20 cellular contexts compared by ENCODE assay signal in the genomic region with DNA sequence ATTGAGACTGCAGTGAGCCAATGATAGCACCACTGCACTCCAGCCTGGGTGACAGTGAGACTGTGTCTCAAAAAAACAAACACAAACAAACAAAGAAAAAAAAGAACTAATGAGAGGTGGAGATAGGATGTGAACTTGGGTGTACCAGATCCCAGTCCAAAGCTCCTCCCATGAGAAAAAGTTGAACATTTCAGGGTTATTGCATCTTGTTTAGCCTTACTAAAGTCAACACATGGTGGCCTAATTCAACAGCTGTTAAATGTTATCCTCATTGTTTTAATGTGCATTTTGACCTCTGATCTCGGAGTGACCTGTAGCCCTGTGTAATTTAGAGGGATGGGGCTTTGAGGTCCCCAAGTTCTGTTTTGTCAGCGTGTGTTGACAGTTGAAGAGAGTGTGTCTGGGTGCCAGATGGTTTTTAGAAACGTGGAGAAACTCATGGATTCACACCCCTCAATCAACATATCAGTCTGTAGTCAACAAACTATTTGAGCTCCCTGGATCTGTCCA. TPM values are rescaled to one million over a fixed set of nuclear protein-coding genes. Genes with fewer than 3 reads are reported as not detected.
DNase-seq lines count a peak whose midpoint lies in the region; ATAC-seq, FAIRE-seq and TF ChIP-seq lines count a peak whose summit lies in the region.
"Had no signal": no experiment of that assay in that cellular context is flagged by ENCODE, and none has a peak within 500 bp of the region (broad histone marks: within the 10 kb centered on the region; RNA-seq: fewer than 3 reads in every experiment).

No MANE protein-coding gene starts in this region.

- peaks cover 16 to 19% of the 10 kb centered on the region in 2 experiments for H3K4me1 ChIP-seq in HCT116 (ENCODE audit: control insufficient read depth in 1 of 2, insufficient read depth in 2 of 2, low read length in 2 of 2)
- peaks cover 14% of the 10 kb centered on the region for H3K4me1 ChIP-seq in astrocyte (ENCODE audit: insufficient read depth, low read length)
- H3K4me1 ChIP-seq in breast epithelium = peaks cover 0 to 11% of the 10 kb centered on the region in 2 donors

- CTCF ChIA-PET in HCT116 (lab: Charles Lee) = no interaction called here

- H3K36me3 ChIP-seq in HCT116 (ENCODE audit: control insufficient read depth in 1 of 2, insufficient read depth in 2 of 2, low read length in 2 of 2) = no peaks in the 10 kb centered on the region
- H3K36me3 ChIP-seq in astrocyte (ENCODE audit: insufficient read depth, low read length) = no peaks in the 10 kb centered on the region
- no peaks in the 10 kb centered on the region for H3K36me3 ChIP-seq in breast epithelium
- H3K36me3 ChIP-seq: SJSA1 had no signal

- H3K4me3 ChIP-seq in HCT116 (replicated peaks in 1 of 2; ENCODE audit: low read depth in 1 of 2, low read length in 2 of 2) = no peak overlapping the region
- no peak overlapping the region for H3K4me3 ChIP-seq in astrocyte (ENCODE audit: insufficient read depth, low read depth, low read length)
- no peak overlapping the region for H3K4me3 ChIP-seq in breast epithelium
- H3K4me3 ChIP-seq: ascending aorta, SJSA1 had no signal

- no peak for TF ChIP-seq CTCF in HCT116 (IDR thresholded peaks at IDR 0.05 in 2 of 3, conservative IDR thresholded peaks at IDR 0.05 in 1 of 3; ENCODE audit: borderline replicate concordance in 1 of 3, insufficient read depth in 1 of 3, low read depth in 2 of 3, low read length in 2 of 3)
- TF ChIP-seq CTCF in astrocyte (IDR thresholded peaks at IDR 0.05; ENCODE audit: insufficient read depth, low read depth, low read length) = no peak
- TF ChIP-seq CTCF in breast epithelium (IDR thresholded peaks at IDR 0.05) = no peak

- no peaks in the 10 kb centered on the region for H3K9me3 Mint-ChIP-seq in astrocyte (ENCODE audit: unreplicated experiment)
- H3K9me3 Mint-ChIP-seq: activated naive CD4-positive, alpha-beta T cell treated with anti-CD3 and anti-CD28 coated beads for 36 hours; stimulated activated effector memory CD8-positive, alpha-beta T cell treated with anti-CD3 and anti-CD28 coated beads, Interleukin-12 subunit alpha, Interleukin-12 subunit beta, amount 100 ng/mL, for 72 hours had no signal

- H3K9me3 ChIP-seq in HCT116 (ENCODE audit: control insufficient read depth in 1 of 2, insufficient read depth in 1 of 2, low read depth in 1 of 2, low read length in 2 of 2) (no peaks in the 10 kb centered on the region), astrocyte (ENCODE audit: insufficient read depth, low read depth, low read length) (no peaks in the 10 kb centered on the region), breast epithelium (no peaks in the 10 kb centered on the region)
- H3K9me3 ChIP-seq: ascending aorta, SJSA1, thoracic aorta had no signal

- no peaks in the 10 kb centered on the region for H3K9me2 ChIP-seq in HCT116 (ENCODE audit: insufficient read depth)

- no peak for TF ChIP-seq RAD21 in HCT116 (IDR thresholded peaks at IDR 0.05; ENCODE audit: low read depth)

- H3K79me2 ChIP-seq in HCT116 (ENCODE audit: insufficient read depth, low read length) (no peaks in the 10 kb centered on the region), astrocyte (ENCODE audit: insufficient read depth, low read length) (no peaks in the 10 kb centered on the region)

- POLR2A ChIA-PET in HCT116 (lab: Charles Lee) = no interaction called here

- H4K20me1 ChIP-seq in HCT116 (ENCODE audit: insufficient read depth) = no peaks in the 10 kb centered on the region
- no peaks in the 10 kb centered on the region for H4K20me1 ChIP-seq in astrocyte (ENCODE audit: insufficient read depth, low read length)

- no peak overlapping the region for H2AFZ ChIP-seq in HCT116 (ENCODE audit: low read depth, low read length, poor library complexity, severe bottlenecking)
- no peak overlapping the region for H2AFZ ChIP-seq in astrocyte (ENCODE audit: low read depth, low read length)

- H3K9ac ChIP-seq in HCT116 (ENCODE audit: low read length) = no peak overlapping the region
- H3K9ac ChIP-seq in astrocyte (ENCODE audit: low read length) = no peak overlapping the region

- peak overlapping the region; percentile 14 for H3K27ac Mint-ChIP-seq in astrocyte (ENCODE audit: unreplicated experiment)
- H3K27ac Mint-ChIP-seq: activated naive CD4-positive, alpha-beta T cell treated with anti-CD3 and anti-CD28 coated beads for 36 hours; stimulated activated effector memory CD8-positive, alpha-beta T cell treated with anti-CD3 and anti-CD28 coated beads, Interleukin-12 subunit alpha, Interleukin-12 subunit beta, amount 100 ng/mL, for 72 hours had no signal

- H3K27me3 Mint-ChIP-seq in astrocyte (ENCODE audit: low read depth, unreplicated experiment) = peaks cover 9% of the 10 kb centered on the region

- no peak for FAIRE-seq in astrocyte (lab: Jason Lieb, UNC)

- ATAC-seq in HCT116 = no peak
- peak; percentile 36 for ATAC-seq in left colon
- ATAC-seq in sciatic nerve = peak; percentile 7
- no peak for ATAC-seq in HG03354 (IDR thresholded peaks at IDR 0.05; ENCODE audit: poor library complexity, severe bottlenecking, unreplicated experiment)

- no TSS peak for BruUV-seq in HCT116 (replicated peaks; lab: Mats Ljungman, UMichigan)

- H3K4me2 ChIP-seq in HCT116 (ENCODE audit: low read length) = peak overlapping the region; percentile 62
- H3K4me2 ChIP-seq in astrocyte (ENCODE audit: low read length) = peak overlapping the region; percentile 72

- RAD21 ChIA-PET in HCT116 (lab: Charles Lee; ENCODE audit: low non-redundant PET in 1 of 2, low total read pairs in 2 of 2, uncharacterized antibody in 2 of 2, unreplicated experiment in 2 of 2) = no interaction called here

- peaks cover 18% of the 10 kb centered on the region for H3K4me1 Mint-ChIP-seq in astrocyte (ENCODE audit: low read depth, unreplicated experiment)
- H3K4me1 Mint-ChIP-seq: stimulated activated effector memory CD8-positive, alpha-beta T cell treated with anti-CD3 and anti-CD28 coated beads, Interleukin-12 subunit alpha, Interleukin-12 subunit beta, amount 100 ng/mL, for 72 hours had no signal

- peaks cover 6% of the 10 kb centered on the region for H3K36me3 Mint-ChIP-seq in astrocyte (ENCODE audit: low read depth, unreplicated experiment)
- H3K36me3 Mint-ChIP-seq: stimulated activated effector memory CD8-positive, alpha-beta T cell treated with anti-CD3 and anti-CD28 coated beads, Interleukin-12 subunit alpha, Interleukin-12 subunit beta, amount 100 ng/mL, for 72 hours had no signal

- intact Hi-C loops in HCT116 (cut with micrococcal nuclease) = no loop called here
- intact Hi-C loops in left colon (cut with DNase I, micrococcal nuclease) = no loop called here
- intact Hi-C loops in sciatic nerve (cut with DNase I) = no loop called here
- intact Hi-C loops in breast epithelium (cut with DNase I; ENCODE audit: low total_unique reads) = no loop called here

- TF ChIP-seq POLR2A in HCT116 (IDR thresholded peaks at IDR 0.05; ENCODE audit: borderline replicate concordance, extremely low read depth, insufficient read depth, insufficient read length) (no peak), breast epithelium (IDR thresholded peaks at IDR 0.05) (no peak)

- H3K27me3 ChIP-seq in HCT116 (ENCODE audit: insufficient read depth, low read length) = no peaks in the 10 kb centered on the region
- no peaks in the 10 kb centered on the region for H3K27me3 ChIP-seq in astrocyte (ENCODE audit: insufficient read depth, low read length)
- H3K27me3 ChIP-seq in breast epithelium = no peaks in the 10 kb centered on the region
- H3K27me3 ChIP-seq: ascending aorta, SJSA1 had no signal

- no peak overlapping the region for H3K27ac ChIP-seq in HCT116 (ENCODE audit: low read depth, low read length)
- no peak overlapping the region for H3K27ac ChIP-seq in astrocyte (ENCODE audit: low read depth, low read length)
- no peak overlapping the region for H3K27ac ChIP-seq in breast epithelium
- H3K27ac ChIP-seq: ascending aorta, SJSA1, thoracic aorta, WERI-Rb-1 had no signal

- peak overlapping the region; percentile 2 for H3K4me3 Mint-ChIP-seq in astrocyte (ENCODE audit: unreplicated experiment)
- H3K4me3 Mint-ChIP-seq: activated naive CD4-positive, alpha-beta T cell treated with anti-CD3 and anti-CD28 coated beads for 36 hours; stimulated activated effector memory CD8-positive, alpha-beta T cell treated with anti-CD3 and anti-CD28 coated beads, Interleukin-12 subunit alpha, Interleukin-12 subunit beta, amount 100 ng/mL, for 72 hours had no signal

- DNase-seq in HCT116 (ENCODE audit: low read depth, low spot score) = no peak
- DNase-seq in astrocyte (ENCODE audit: low read depth) = no peak
- DNase-seq in left colon = peak in 1 of 2 donors; percentile 20
- DNase-seq in sciatic nerve (ENCODE audit: low spot score) = no peak
- no peak for DNase-seq in amygdala (lab: John Stamatoyannopoulos, UW)
- no peak for DNase-seq in breast epithelium (ENCODE audit: low spot score in 2 of 2)
- DNase-seq: activated CD4-positive, alpha-beta T cell treated with anti-CD3 and anti-CD28 coated beads, Interleukin-2, amount 50 U/mL, for 48 hours; activated naive CD4-positive, alpha-beta T cell treated with anti-CD3 and anti-CD28 coated beads for 36 hours; activated T-cell treated with anti-CD3 and anti-CD28 coated beads for 4 hours; DND-41; NCI-H526 treated with DMSO at 0.1 percent for 48 hours; occipital lobe; retina; T-helper 2 cell; WERI-Rb-1 had no signal

TF ChIP-seq in HCT116, 20 proteins besides CTCF, POLR2A, EP300 and RAD21 (continues in another document):
- no peak for TF ChIP-seq ZNF274 (IDR thresholded peaks at IDR 0.05; ENCODE audit: low read depth, low read length)
- no peak for TF ChIP-seq SRF (IDR thresholded peaks at IDR 0.05; ENCODE audit: low read depth)
- TF ChIP-seq SIN3A (IDR thresholded peaks at IDR 0.05; ENCODE audit: low read depth) = no peak
- TF ChIP-seq, protein P1, sequence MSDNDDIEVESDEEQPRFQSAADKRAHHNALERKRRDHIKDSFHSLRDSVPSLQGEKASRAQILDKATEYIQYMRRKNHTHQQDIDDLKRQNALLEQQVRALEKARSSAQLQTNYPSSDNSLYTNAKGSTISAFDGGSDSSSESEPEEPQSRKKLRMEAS (IDR thresholded peaks at IDR 0.05) = no peak
- no peak for TF ChIP-seq EGR1 (IDR thresholded peaks at IDR 0.05; ENCODE audit: low read depth)

RNA-seq across cellular contexts. Expression of gene PTPRU, which starts 34.6 kb away (rescaled TPM):
- total RNA-seq in HCT116 (2021; ENCODE audit: unreplicated experiment) (40.7 TPM), astrocyte (36.6 and 47.2 TPM in 2 replicates), left colon (1 to 10 TPM; 2.0 to 2.4 TPM), sciatic nerve (83.9 TPM), breast epithelium (10 to 100 TPM; 16.0 to 33.1 (median 32.5) TPM)
- polyA plus RNA-seq in HCT116 (2012) = 48.2 and 58.7 TPM in 2 replicates

RNA-seq across cellular contexts. Expression of gene MECR, which starts 40.2 kb away (rescaled TPM):
- 42.9 TPM for total RNA-seq in HCT116 (2021; ENCODE audit: unreplicated experiment)
- 38.4 and 45.7 TPM in 2 replicates for polyA plus RNA-seq in HCT116 (2012)
- 25.1 and 30.3 TPM in 2 replicates for total RNA-seq in astrocyte
- 10 to 100 TPM; 14.3 to 20.6 TPM for total RNA-seq in left colon
- total RNA-seq in sciatic nerve = 22.6 TPM
- 10 to 100 TPM; 21.0 to 23.3 (median 21.3) TPM for total RNA-seq in breast epithelium

Comparison
In these comparisons a context has a peak if more than half of its experiments do, and no peak if none do; other contexts are left out.
1. ATAC-seq: peak in left colon (single experiment) and sciatic nerve (single experiment); none in HCT116 (single experiment) and HG03354 (single experiment).
2. RNA of gene PTPRU, which starts 34.6 kb away (total RNA-seq): 83.9 TPM in sciatic nerve (single experiment), 40.7 TPM in HCT116 (single experiment), 36.6 to 47.2 TPM in astrocyte and 16.0 to 33.1 TPM in breast epithelium; 2.0 to 2.4 TPM in left colon; every median in the first group is over 4 times any median in the second.